10 cellular contexts compared by ENCODE assay signal in the genomic region with DNA sequence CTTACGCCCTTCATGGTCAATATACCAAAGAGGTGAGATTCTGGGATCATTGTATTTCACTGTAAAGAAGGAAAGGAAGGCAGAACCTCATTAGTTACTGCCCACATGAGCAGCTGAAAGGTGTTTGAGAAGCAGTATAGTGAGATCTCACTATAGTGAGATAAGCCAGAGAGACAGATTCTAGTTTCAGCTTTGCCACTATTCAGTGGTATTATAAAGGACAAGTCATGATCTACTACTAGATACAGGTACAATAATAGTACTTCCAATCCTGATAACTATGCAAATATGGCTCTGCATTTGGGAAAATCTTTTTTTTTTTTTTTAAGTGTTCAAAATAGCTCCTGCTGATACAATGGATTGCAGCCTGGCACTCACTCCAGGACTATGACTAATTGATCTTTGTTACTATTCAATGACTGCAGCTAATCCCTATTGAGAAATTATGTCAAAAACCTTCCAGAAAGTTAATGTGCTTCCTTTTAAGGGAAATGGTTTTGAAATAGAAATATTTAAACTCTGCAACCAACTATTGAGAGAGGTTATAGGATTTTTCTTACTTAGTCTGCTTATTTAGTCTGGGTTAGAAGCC. TPM values are rescaled to one million over a fixed set of nuclear protein-coding genes. Genes with fewer than 3 reads are reported as not detected.
DNase-seq lines count a peak whose midpoint lies in the region; ATAC-seq and TF ChIP-seq lines count a peak whose summit lies in the region.
"Had no signal": no experiment of that assay in that cellular context is flagged by ENCODE, and none has a peak within 500 bp of the region (broad histone marks: within the 10 kb centered on the region; RNA-seq: fewer than 3 reads in every experiment).

No MANE protein-coding gene starts in this region.

- no peak overlapping the region for H2AFZ ChIP-seq in SK-N-SH (ENCODE audit: low read depth)

- CTCF ChIA-PET in SK-N-SH (lab: Yijun Ruan, JAX) = interaction anchor here (1.3 to 1.4 kb wide), 2 partner anchors 8 to 20 kb away, joined by 3 read pairs; a partner anchor contains a TSS

- peaks cover 0 to 3% (median 0%) of the 10 kb centered on the region in 3 donors for H3K27me3 Mint-ChIP-seq in CD14-positive monocyte (ENCODE audit: low read depth in 3 of 3)

- H3K9me3 ChIP-seq in thoracic aorta (no peaks in the 10 kb centered on the region), SK-N-SH (no peaks in the 10 kb centered on the region)

- no peaks in the 10 kb centered on the region for H3K4me1 Mint-ChIP-seq in CD14-positive monocyte

- peaks cover 14 to 27% of the 10 kb centered on the region in 2 donors for H3K4me1 ChIP-seq in thoracic aorta (ENCODE audit: control insufficient read depth in 1 of 2, low read depth in 2 of 2)
- H3K4me1 ChIP-seq in SK-N-SH (ENCODE audit: control insufficient read depth in 1 of 2, insufficient read depth in 2 of 2, low read depth in 1 of 2, low read length in 1 of 2) = peaks cover 0 to 16% of the 10 kb centered on the region in 2 experiments; a peak in 1 of 4 replicates

- H3K4me3 ChIP-seq in thoracic aorta (peak overlapping the region; percentile 8), SK-N-SH (ENCODE audit: low read depth in 2 of 2, low read length in 1 of 2) (no peak overlapping the region)

- no peaks in the 10 kb centered on the region for H3K9me2 ChIP-seq in SK-N-SH

- no peak overlapping the region for H3K4me3 Mint-ChIP-seq in CD14-positive monocyte

- no peak for TF ChIP-seq CTCF in thoracic aorta (IDR thresholded peaks at IDR 0.05)
- no peak for TF ChIP-seq CTCF in SK-N-SH (IDR thresholded peaks at IDR 0.05)
- no peak for TF ChIP-seq CTCF in CD14-positive monocyte (IDR thresholded peaks at IDR 0.05)

- peak overlapping the region; percentile 66 to 82 for H3K27ac ChIP-seq in thoracic aorta
- H3K27ac ChIP-seq in SK-N-SH (ENCODE audit: low read depth in 2 of 2, low read length in 1 of 2) = no peak overlapping the region

- H3K79me2 ChIP-seq in SK-N-SH (ENCODE audit: insufficient read depth) = no peaks in the 10 kb centered on the region

- peak; percentile 40 for ATAC-seq in GM19463 (IDR thresholded peaks at IDR 0.05; ENCODE audit: unreplicated experiment)
- ATAC-seq in HG03354 (IDR thresholded peaks at IDR 0.05; ENCODE audit: poor library complexity, severe bottlenecking, unreplicated experiment) = peak; percentile 62
- peak; percentile 73 for ATAC-seq in esophagus mucosa
- peak; percentile 46 for ATAC-seq in thoracic aorta (ENCODE audit: insufficient number of reproducible peaks, low FRiP score, low read depth)

- no peak for TF ChIP-seq EP300 in SK-N-SH (IDR thresholded peaks at IDR 0.05; ENCODE audit: borderline replicate concordance in 1 of 2, low read depth in 1 of 2, low read length in 1 of 2)

- POLR2A ChIA-PET in SK-N-SH (lab: Yijun Ruan, JAX) = interaction anchor here (0.7 kb wide), 1 partner anchor 12 kb away, joined by 3 read pairs; no protein-coding TSS in a partner anchor

- no peaks in the 10 kb centered on the region for H4K20me1 ChIP-seq in SK-N-SH (ENCODE audit: insufficient read depth)

- H3K9ac ChIP-seq in SK-N-SH = no peak overlapping the region

- TF ChIP-seq RAD21 in SK-N-SH (IDR thresholded peaks at IDR 0.05; ENCODE audit: low read length) = no peak

- intact Hi-C loops in CD14-positive monocyte (cut with micrococcal nuclease) = no loop called here

- H3K27me3 ChIP-seq in thoracic aorta (replicated peaks; ENCODE audit: insufficient read depth) (no peaks in the 10 kb centered on the region), SK-N-SH (ENCODE audit: insufficient read depth) (no peaks in the 10 kb centered on the region)

- H3K36me3 ChIP-seq in thoracic aorta = peaks cover 24% of the 10 kb centered on the region
- H3K36me3 ChIP-seq in SK-N-SH (replicated peaks in 1 of 2; ENCODE audit: control insufficient read depth in 1 of 2, insufficient read depth in 2 of 2, low read length in 1 of 2) = peaks cover 31 to 37% of the 10 kb centered on the region in 2 experiments

- DNase-seq in thoracic aorta (ENCODE audit: low spot score) (no peak), SK-N-SH (no peak), NCI-H526 (lab: John Stamatoyannopoulos, UW) (no peak), CD14-positive monocyte (ENCODE audit: low spot score) (no peak)
- DNase-seq in stimulated activated naive CD4-positive, alpha-beta T cell (lab: John Stamatoyannopoulos, UW) = no peak
- DNase-seq: central memory CD4-positive, alpha-beta T cell; NCI-H748 treated with DMSO at 0.1 percent for 48 hours had no signal

- no peaks in the 10 kb centered on the region for H3K9me3 Mint-ChIP-seq in CD14-positive monocyte

- no peaks in the 10 kb centered on the region for H3K36me3 Mint-ChIP-seq in CD14-positive monocyte

- no peak overlapping the region for H3K27ac Mint-ChIP-seq in CD14-positive monocyte

- WGBS in SK-N-SH (ENCODE audit: low lambda C conversion rate) = 100% methylated on average over 1 of the region's 1 CpG

- no peak overlapping the region for H3K4me2 ChIP-seq in SK-N-SH

- peaks cover 6% of the 10 kb centered on the region for H3F3A ChIP-seq in SK-N-SH (replicated peaks; ENCODE audit: insufficient read depth)

TF ChIP-seq in SK-N-SH, 30 proteins besides CTCF, POLR2A, EP300 and RAD21:
- no peak for TF ChIP-seq SIN3A (IDR thresholded peaks at IDR 0.05; ENCODE audit: borderline replicate concordance, low read depth, low read length)
- TF ChIP-seq, protein P1, sequence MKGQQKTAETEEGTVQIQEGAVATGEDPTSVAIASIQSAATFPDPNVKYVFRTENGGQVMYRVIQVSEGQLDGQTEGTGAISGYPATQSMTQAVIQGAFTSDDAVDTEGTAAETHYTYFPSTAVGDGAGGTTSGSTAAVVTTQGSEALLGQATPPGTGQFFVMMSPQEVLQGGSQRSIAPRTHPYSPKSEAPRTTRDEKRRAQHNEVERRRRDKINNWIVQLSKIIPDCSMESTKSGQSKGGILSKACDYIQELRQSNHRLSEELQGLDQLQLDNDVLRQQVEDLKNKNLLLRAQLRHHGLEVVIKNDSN (IDR thresholded peaks at IDR 0.05; ENCODE audit: borderline replicate concordance, low read depth) = no peak
- TF ChIP-seq CHD2 (IDR thresholded peaks at IDR 0.05; ENCODE audit: low read length, partially characterized antibody) = no peak
- TF ChIP-seq FOXM1 (IDR thresholded peaks at IDR 0.05; ENCODE audit: low read depth) = no peak
- no peak for TF ChIP-seq NRF1 (IDR thresholded peaks at IDR 0.05; ENCODE audit: low read depth, low read length)
- TF ChIP-seq NFIC (IDR thresholded peaks at IDR 0.05; ENCODE audit: borderline replicate concordance) = no peak
- TF ChIP-seq TAF1 (IDR thresholded peaks at IDR 0.05; ENCODE audit: borderline replicate concordance, low read depth, low read length) = no peak
- TF ChIP-seq JUND (IDR thresholded peaks at IDR 0.05) = no peak
- no peak for TF ChIP-seq EZH2phosphoT487 (IDR thresholded peaks at IDR 0.05; ENCODE audit: borderline replicate concordance, low read depth)
- TF ChIP-seq MXI1 (IDR thresholded peaks at IDR 0.05; ENCODE audit: low read depth, low read length) = no peak

RNA-seq across cellular contexts. Expression of a gene that starts 8.3 kb away (rescaled TPM):
- total RNA-seq in esophagus mucosa = 37.1 TPM
- 10 to 100 TPM; 15.6 to 15.9 TPM for total RNA-seq in thoracic aorta
- 14.4 and 17.8 TPM in 2 replicates for polyA plus RNA-seq in SK-N-SH (2012; rRNA removed)
- 19.4 and 20.3 TPM in 2 replicates for polyA plus RNA-seq in SK-N-SH (2012; cell fraction: cytosol; rRNA removed)
- polyA plus RNA-seq in SK-N-SH (2012; cell fraction: nucleus; rRNA removed) = 6.9 and 10.2 TPM in 2 replicates
- 10 to 100 TPM; 11.5 to 14.6 TPM for polyA plus RNA-seq in CD14-positive monocyte

RNA-seq across cellular contexts. Expression of a gene that starts 57.0 kb away (rescaled TPM):
- total RNA-seq in esophagus mucosa (1.6 TPM), thoracic aorta (1 to 10 TPM in 1 of 2 donors, not detected in 1; 2.2 TPM)
- polyA plus RNA-seq in SK-N-SH (2012; rRNA removed) (0.97 and 2.0 TPM in 2 replicates), CD14-positive monocyte (not detected)
- 1.9 and 2.4 TPM in 2 replicates for polyA plus RNA-seq in SK-N-SH (2012; cell fraction: cytosol; rRNA removed)
- polyA plus RNA-seq in SK-N-SH (2012; cell fraction: nucleus; rRNA removed) = 1.4 and 3.8 TPM in 2 replicates

RNA-seq across cellular contexts. Expression of a gene that starts 57.2 kb away (rescaled TPM):
- total RNA-seq in esophagus mucosa = 11.8 TPM
- 10 to 100 TPM; 10.2 to 21.0 TPM for total RNA-seq in thoracic aorta
- polyA plus RNA-seq in SK-N-SH (2012; rRNA removed) = 9.2 and 13.1 TPM in 2 replicates
- polyA plus RNA-seq in SK-N-SH (2012; cell fraction: cytosol; rRNA removed) = 14.8 and 17.7 TPM in 2 replicates
- polyA plus RNA-seq in SK-N-SH (2012; cell fraction: nucleus; rRNA removed) = 6.8 and 10.2 TPM in 2 replicates
- 1 to 10 TPM; 7.7 to 9.4 TPM for polyA plus RNA-seq in CD14-positive monocyte

Comparison
In these comparisons a context has a peak if more than half of its experiments do, and no peak if none do; other contexts are left out.
1. H3K27ac ChIP-seq: peak in thoracic aorta (2 of 2); none in SK-N-SH (0 of 2).
2. Peak in every context shown above with its lines, with median percentiles within 50 percentile points of each other: ATAC-seq.